Comparison of ENCODE assay signal across 10 cellular contexts in genomic region chr9:98811051-98811650, GRCh38. TPM values are rescaled to one million over a fixed set of nuclear protein-coding genes. Genes with fewer than 3 reads are reported as not detected.
DNase-seq lines count a peak whose midpoint lies in the region; ATAC-seq and TF ChIP-seq lines count a peak whose summit lies in the region.
"Had no signal": no experiment of that assay in that cellular context is flagged by ENCODE, and none has a peak within 500 bp of the region (broad histone marks: within the 10 kb centered on the region; RNA-seq: fewer than 3 reads in every experiment).

No MANE protein-coding gene starts in this region.

- no peak for ATAC-seq in GM21360 (IDR thresholded peaks at IDR 0.05; ENCODE audit: unreplicated experiment)
- ATAC-seq in HG03520 (IDR thresholded peaks at IDR 0.05; ENCODE audit: unreplicated experiment): no peak

- H3K9me3 ChIP-seq in MG63: peaks cover 3% of the 10 kb centered on the region; the same call in 1 of the 2 replicates

- no peaks in the 10 kb centered on the region for H3K27me3 ChIP-seq in MG63

- DNase-seq in GM04503 (ENCODE audit: low read depth): peak; percentile 67
- peak; percentile 56 for DNase-seq in MG63
- DNase-seq in epithelial cell of proximal tubule (ENCODE audit: low read depth): peak; percentile 55
- peak; percentile 93 for DNase-seq in retinal pigment epithelial cell (ENCODE audit: low read depth)
- DNase-seq in HuH-7 (ENCODE audit: low spot score): no peak
- no peak for DNase-seq in D341Med (ENCODE audit: low spot score)
- DNase-seq: activated B cell treated with CpG ODN at 0.5 μM for 24 hours, amniotic stem cell had no signal

- no peak overlapping the region for H3K4me3 ChIP-seq in MG63
- H3K4me3 ChIP-seq in epithelial cell of proximal tubule (ENCODE audit: low read depth, low read length): no peak overlapping the region
- H3K4me3 ChIP-seq in retinal pigment epithelial cell (ENCODE audit: low read length): no peak overlapping the region

- TF ChIP-seq CTCF in epithelial cell of proximal tubule (conservative IDR thresholded peaks at IDR 0.05; ENCODE audit: low read depth, low read length): no peak
- no peak for TF ChIP-seq CTCF in retinal pigment epithelial cell (conservative IDR thresholded peaks at IDR 0.05; ENCODE audit: low read depth, low read length)

- no peaks in the 10 kb centered on the region for H3K36me3 ChIP-seq in MG63

RNA-seq across cellular contexts. Expression of gene GALNT12, which starts 3.7 kb away (rescaled TPM):
- total RNA-seq in MG63 (2014; rRNA removed; shearing (Covaris generic); ENCODE audit: low replicate concordance): 0.22 and 0.99 TPM in 2 replicates
- 8.8 and 19.5 TPM in 2 replicates for total RNA-seq in epithelial cell of proximal tubule

RNA-seq across cellular contexts. Expression of gene ANKS6, which starts 14.8 kb away (rescaled TPM):
- total RNA-seq in MG63 (2014; rRNA removed; shearing (Covaris generic); ENCODE audit: low replicate concordance): 7.8 and 29.1 TPM in 2 replicates
- 23.8 and 28.6 TPM in 2 replicates for total RNA-seq in epithelial cell of proximal tubule

Comparison
In these comparisons a context has a peak if more than half of its experiments do, and no peak if none do; other contexts are left out.
1. DNase-seq: peak in GM04503 (single experiment), MG63 (single experiment), epithelial cell of proximal tubule (single experiment) and retinal pigment epithelial cell (single experiment); none in HuH-7 (single experiment) and D341Med (single experiment).